In genomic region chr11:16279524-16279923, GRCh38 we compare ENCODE assay signal across 22 cellular contexts.
"Had no signal": no experiment of that assay in that cellular context is flagged by ENCODE, and none has a peak within 500 bp of the region (broad histone marks: within the 10 kb centered on the region; RNA-seq: fewer than 3 reads in every experiment).

No MANE protein-coding gene starts in this region.

- H3K27me3 ChIP-seq: ovary, spleen, tibial nerve, vagina had no signal

- H3K36me3 ChIP-seq: ovary, spleen, thoracic aorta, tibial nerve, vagina had no signal

- H3K4me3 ChIP-seq: lung, ovary, psoas muscle, skin epidermis, thoracic aorta, vagina had no signal

- ATAC-seq: left lobe of liver; right cardiac atrium; stimulated activated naive B cell treated with anti-CD40 and anti-IgM and Interleukin-4, amounts not matched to agents 10 μg/mL and 1 μg/mL and 100 μg/mL, for 72 hours had no signal

- H3K9me3 ChIP-seq: ovary, psoas muscle, spleen, thoracic aorta, tibial nerve, vagina had no signal

- H3K9me3 Mint-ChIP-seq: endodermal cell; stimulated activated naive B cell treated with anti-CD40 and anti-IgM and Interleukin-4, amounts not matched to agents 10 μg/mL and 1 μg/mL and 100 μg/mL, for 72 hours; stimulated activated naive CD8-positive, alpha-beta T cell treated with anti-CD3 and anti-CD28 coated beads, Interleukin-15, Interleukin-2, amounts not matched to agents 100 ng/mL and 50 ng/mL, for 24 hours had no signal

- H3K27me3 Mint-ChIP-seq: memory B cell; stimulated activated naive B cell treated with anti-CD40 and anti-IgM and Interleukin-4, amounts not matched to agents 10 μg/mL and 1 μg/mL and 100 μg/mL, for 72 hours; stimulated activated naive CD8-positive, alpha-beta T cell treated with anti-CD3 and anti-CD28 coated beads, Interleukin-15, Interleukin-2, amounts not matched to agents 100 ng/mL and 50 ng/mL, for 24 hours had no signal

- H3K4me1 ChIP-seq: spleen, vagina had no signal

- H3K27ac Mint-ChIP-seq: endodermal cell; memory B cell; natural killer cell; stimulated activated naive B cell treated with anti-CD40 and anti-IgM and Interleukin-4, amounts not matched to agents 10 μg/mL and 1 μg/mL and 100 μg/mL, for 72 hours; stimulated activated naive CD8-positive, alpha-beta T cell treated with anti-CD3 and anti-CD28 coated beads, Interleukin-15, Interleukin-2, amounts not matched to agents 100 ng/mL and 50 ng/mL, for 24 hours had no signal

- H3K27ac ChIP-seq: epithelial cell of prostate, ovary, psoas muscle, skin epidermis, spleen, thoracic aorta, vagina had no signal

- H3K4me1 Mint-ChIP-seq: endodermal cell; memory B cell; stimulated activated naive B cell treated with anti-CD40 and anti-IgM and Interleukin-4, amounts not matched to agents 10 μg/mL and 1 μg/mL and 100 μg/mL, for 72 hours had no signal

- H3K4me3 Mint-ChIP-seq: endodermal cell; memory B cell; natural killer cell; stimulated activated naive B cell treated with anti-CD40 and anti-IgM and Interleukin-4, amounts not matched to agents 10 μg/mL and 1 μg/mL and 100 μg/mL, for 72 hours; stimulated activated naive CD8-positive, alpha-beta T cell treated with anti-CD3 and anti-CD28 coated beads, Interleukin-15, Interleukin-2, amounts not matched to agents 100 ng/mL and 50 ng/mL, for 24 hours had no signal

- H3K36me3 Mint-ChIP-seq: memory B cell; natural killer cell; stimulated activated naive B cell treated with anti-CD40 and anti-IgM and Interleukin-4, amounts not matched to agents 10 μg/mL and 1 μg/mL and 100 μg/mL, for 72 hours had no signal

- DNase-seq: cortex of kidney; endodermal cell; foreskin melanocyte; kidney; natural killer cell; occipital lobe; ovary; posterior cingulate gyrus; psoas muscle; spleen; stimulated activated CD4-positive, alpha-beta T cell treated with anti-CD3 and anti-CD28 coated beads, Interleukin-2, amount 100 ng/mL, for 48 hours; stimulated activated naive B cell treated with anti-CD40 and anti-IgM and Interleukin-4, amounts not matched to agents 10 μg/mL and 1 μg/mL and 100 μg/mL, for 72 hours had no signal
